ENCODE assay signal across 11 cellular contexts in the genomic region with DNA sequence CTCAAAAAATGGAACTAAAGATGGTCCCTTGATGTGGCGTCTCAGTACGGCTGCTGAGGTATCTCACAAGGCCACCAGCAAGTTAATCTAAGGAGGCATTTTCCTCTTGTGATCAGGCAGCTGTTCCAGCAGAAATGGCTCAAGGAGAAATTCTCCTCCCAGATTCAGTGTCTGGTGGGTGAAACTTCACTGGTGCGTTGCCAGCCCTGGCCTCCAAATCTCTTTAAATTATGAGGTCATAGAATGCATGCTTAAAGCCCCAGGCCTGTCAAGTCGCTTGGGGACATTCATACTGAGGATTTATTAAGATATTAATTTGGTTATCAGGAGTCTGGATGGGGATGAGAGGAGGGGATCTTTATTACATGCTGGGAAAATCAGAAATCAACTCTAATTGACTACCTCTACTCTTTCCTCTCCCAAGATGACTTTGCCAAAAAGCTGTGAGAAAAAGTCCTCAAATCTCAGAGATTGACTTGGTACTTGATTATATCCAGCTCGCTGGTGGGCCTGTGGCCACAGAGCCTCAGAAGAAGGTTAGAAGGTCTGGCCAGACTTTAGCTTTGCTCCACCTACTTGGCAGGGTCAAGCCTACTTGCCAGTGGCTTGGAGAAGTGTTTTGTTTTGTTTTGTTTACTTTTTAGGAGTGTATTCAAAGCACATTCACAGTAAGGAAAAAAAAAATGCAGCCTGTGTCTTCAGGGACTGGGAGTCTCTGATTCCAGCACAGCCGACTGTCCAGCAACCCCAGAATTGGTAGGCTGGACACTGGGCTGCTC.
A peak's percentile ranks its signal among the peaks of the same experiment; 100 is the strongest.
DNase-seq lines count a peak whose midpoint lies in the region; ATAC-seq, FAIRE-seq and TF ChIP-seq lines count a peak whose summit lies in the region.
"Had no signal": no experiment of that assay in that cellular context is flagged by ENCODE, and none has a peak within 500 bp of the region (broad histone marks: within the 10 kb centered on the region; RNA-seq: fewer than 3 reads in every experiment).

No MANE protein-coding gene starts in this region.

- H3K27me3 ChIP-seq in BLaER1 (no peaks in the 10 kb centered on the region), OCI-LY1 (ENCODE audit: insufficient read depth, low read length) (no peaks in the 10 kb centered on the region), pancreas (no peaks in the 10 kb centered on the region), hepatocyte (no peaks in the 10 kb centered on the region)
- H3K27me3 ChIP-seq: right lobe of liver had no signal

- TF ChIP-seq CTCF in OCI-LY1 (IDR thresholded peaks at IDR 0.05; ENCODE audit: low read length): no peak
- TF ChIP-seq CTCF in fibroblast of pulmonary artery (IDR thresholded peaks at IDR 0.05; ENCODE audit: low read length, missing control alignments): no peak
- TF ChIP-seq CTCF in pancreas (IDR thresholded peaks at IDR 0.05): no peak
- no peak for TF ChIP-seq CTCF in hepatocyte (IDR thresholded peaks at IDR 0.05; ENCODE audit: poor library complexity)
- no peak for TF ChIP-seq CTCF in endothelial cell (IDR thresholded peaks at IDR 0.05; ENCODE audit: unreplicated experiment)

- intact Hi-C loops in pancreas (cut with DNase I): no loop called here

- FAIRE-seq in pancreas (lab: Jason Lieb, UNC): no peak
- FAIRE-seq: colon had no signal

- H4K20me1 ChIP-seq in BLaER1 (peaks cover 79% of the 10 kb centered on the region), OCI-LY1 (ENCODE audit: insufficient read depth, low read length) (no peaks in the 10 kb centered on the region), hepatocyte (ENCODE audit: insufficient read depth, poor library complexity, severe bottlenecking) (peaks cover 62% of the 10 kb centered on the region)

- 43 to 57% methylated on average over 6 of the region's 6 CpGs for WGBS in pancreas, 2 donors
- WGBS in hepatocyte (ENCODE audit: low lambda C conversion rate, missing lambda C conversion rate): 89% methylated on average over 6 of the region's 6 CpGs

- H3K9me2 ChIP-seq in OCI-LY1 (ENCODE audit: low read depth, low read length) (no peaks in the 10 kb centered on the region), hepatocyte (replicated peaks; ENCODE audit: insufficient read depth) (no peaks in the 10 kb centered on the region)

- DNase-seq in fibroblast of pulmonary artery (ENCODE audit: low read depth) (peak; percentile 42), pancreas (no peak), kidney glomerular epithelial cell (lab: John Stamatoyannopoulos, UW) (no peak), NCI-H1930 (lab: John Stamatoyannopoulos, UW) (no peak), hepatocyte (ENCODE audit: low spot score) (no peak), endothelial cell (ENCODE audit: low spot score) (no peak)
- DNase-seq: NCI-H1694 treated with DMSO at 0.1 percent for 48 hours, right lobe of liver had no signal

- no peaks in the 10 kb centered on the region for H3F3A ChIP-seq in OCI-LY1 (ENCODE audit: insufficient read depth, low read length)

- H3K4me2 ChIP-seq in BLaER1 (peak overlapping the region; percentile 85), OCI-LY1 (ENCODE audit: low read length) (peak overlapping the region; percentile 55; the same call in 1 of the 2 replicates), hepatocyte (no peak overlapping the region)

- no peaks in the 10 kb centered on the region for H3K9me3 Mint-ChIP-seq in endothelial cell (ENCODE audit: unreplicated experiment)

- H3K79me2 ChIP-seq in OCI-LY1 (ENCODE audit: insufficient read depth, low read length): peaks cover 69% of the 10 kb centered on the region
- peaks cover 97% of the 10 kb centered on the region for H3K79me2 ChIP-seq in hepatocyte

- H3K4me3 Mint-ChIP-seq in endothelial cell (ENCODE audit: unreplicated experiment): no peak overlapping the region

- no peaks in the 10 kb centered on the region for H3K9me3 ChIP-seq in BLaER1
- no peaks in the 10 kb centered on the region for H3K9me3 ChIP-seq in OCI-LY1 (ENCODE audit: low read length)
- no peaks in the 10 kb centered on the region for H3K9me3 ChIP-seq in pancreas
- no peaks in the 10 kb centered on the region for H3K9me3 ChIP-seq in hepatocyte (ENCODE audit: low read depth)
- H3K9me3 ChIP-seq: right lobe of liver had no signal

- H3K27ac Mint-ChIP-seq in endothelial cell (ENCODE audit: unreplicated experiment): no peak overlapping the region

- H3K4me1 ChIP-seq in BLaER1 (peaks cover 100% of the 10 kb centered on the region), OCI-LY1 (ENCODE audit: insufficient read depth, low read length, severe bottlenecking) (peaks cover 86% of the 10 kb centered on the region), pancreas (peaks cover 19 to 41% (median 30%) of the 10 kb centered on the region in 3 donors), hepatocyte (ENCODE audit: insufficient read depth) (no peaks in the 10 kb centered on the region)

- H3K36me3 Mint-ChIP-seq in endothelial cell (ENCODE audit: low read depth, unreplicated experiment): no peaks in the 10 kb centered on the region

- H3K27me3 Mint-ChIP-seq in endothelial cell (ENCODE audit: unreplicated experiment): no peaks in the 10 kb centered on the region

- peak overlapping the region; percentile 65 for H3K9ac ChIP-seq in BLaER1
- no peak overlapping the region for H3K9ac ChIP-seq in OCI-LY1 (ENCODE audit: low read length)

- ATAC-seq in pancreas: peak; percentile 37 to 60 (median 52)

- H3K36me3 ChIP-seq in BLaER1 (peaks cover 48% of the 10 kb centered on the region), OCI-LY1 (ENCODE audit: insufficient read depth, low read length) (peaks cover 32% of the 10 kb centered on the region), pancreas (no peaks in the 10 kb centered on the region), hepatocyte (replicated peaks; ENCODE audit: insufficient read depth, low read depth) (no peaks in the 10 kb centered on the region)
- H3K36me3 ChIP-seq: right lobe of liver had no signal

- H3K4me1 Mint-ChIP-seq in endothelial cell (ENCODE audit: unreplicated experiment): no peaks in the 10 kb centered on the region

- H2AFZ ChIP-seq in OCI-LY1 (ENCODE audit: low read length) (no peak overlapping the region), hepatocyte (no peak overlapping the region)

- H3K4me3 ChIP-seq in BLaER1 (peak overlapping the region; percentile 34; the same call in 1 of the 2 replicates), OCI-LY1 (ENCODE audit: low read depth, low read length, poor library complexity, severe bottlenecking) (no peak overlapping the region), fibroblast of pulmonary artery (replicated peaks; ENCODE audit: low read depth, low read length) (no peak overlapping the region), pancreas (no peak overlapping the region), hepatocyte (no peak overlapping the region)
- H3K4me3 ChIP-seq: right lobe of liver had no signal

- peak overlapping the region; percentile 81 for H3K27ac ChIP-seq in BLaER1
- H3K27ac ChIP-seq in OCI-LY1 (ENCODE audit: low read depth, low read length, poor library complexity, severe bottlenecking): peak overlapping the region; percentile 91
- peak overlapping the region in 2 of 4 donors; percentile 22 to 34 for H3K27ac ChIP-seq in pancreas
- no peak overlapping the region for H3K27ac ChIP-seq in hepatocyte
- H3K27ac ChIP-seq: right lobe of liver had no signal
